ENCODE assay signal across 16 cellular contexts in genomic region chr5:79202076-79202475, GRCh38. TPM values are rescaled to one million over a fixed set of nuclear protein-coding genes. Genes with fewer than 3 reads are reported as not detected.
DNase-seq lines count a peak whose midpoint lies in the region; ATAC-seq and TF ChIP-seq lines count a peak whose summit lies in the region.
"Had no signal": no experiment of that assay in that cellular context is flagged by ENCODE, and none has a peak within 500 bp of the region (broad histone marks: within the 10 kb centered on the region; RNA-seq: fewer than 3 reads in every experiment).

No MANE protein-coding gene starts in this region.

- intact Hi-C loops in cardiac septum (cut with DNase I), result no loop called here

- in situ Hi-C loops in astrocyte of the cerebellum (cut with HindIII; ENCODE audit: low sequenced_read_pairs), result no loop called here

- no peak for TF ChIP-seq CTCF in astrocyte of the cerebellum (IDR thresholded peaks at IDR 0.05; ENCODE audit: low read depth, low read length, missing control alignments)
- TF ChIP-seq CTCF in foreskin keratinocyte (conservative IDR thresholded peaks at IDR 0.05), result no peak

- H3K4me3 ChIP-seq in astrocyte of the cerebellum (ENCODE audit: low read depth, low read length), result no peak overlapping the region
- H3K4me3 ChIP-seq: cardiac muscle cell, skin epidermis had no signal

- peak overlapping the region; percentile 36 for H3K27ac ChIP-seq in foreskin keratinocyte
- H3K27ac ChIP-seq: cardiac muscle cell, skin epidermis had no signal

- no peaks in the 10 kb centered on the region for H3K27me3 ChIP-seq in foreskin keratinocyte
- H3K27me3 ChIP-seq: cardiac muscle cell had no signal

- H3K4me1 ChIP-seq in foreskin keratinocyte, result peaks cover 14% of the 10 kb centered on the region

- no peak for TF ChIP-seq POLR2A in erythroblast (IDR thresholded peaks at IDR 0.05; ENCODE audit: low read length)

- DNase-seq in A172 (ENCODE audit: low spot score) (peak; percentile 97), HT1080 (ENCODE audit: low read depth) (peak; percentile 67), astrocyte of the cerebellum (ENCODE audit: low read depth) (peak; percentile 9), foreskin keratinocyte (peak; percentile 60 to 84), erythroblast (lab: John Stamatoyannopoulos, UW) (no peak), SHP77 treated with DMSO at 0.1 percent for 48 hours (lab: John Stamatoyannopoulos, UW) (no peak), cardiac septum (ENCODE audit: low spot score) (no peak)
- DNase-seq: activated CD4-positive, alpha-beta memory T cell treated with anti-CD3 and anti-CD28 coated beads, Interleukin-2, amount 10 ng/mL, durations not matched to agents 7 days and 5 days; Calu3; MM.1S; NCI-H2081 treated with DMSO at 0.1 percent for 48 hours; NCI-H774; SIG-M5 had no signal

- ATAC-seq in foreskin keratinocyte, result peak; percentile 92
- ATAC-seq in GM19467 (IDR thresholded peaks at IDR 0.05; ENCODE audit: unreplicated experiment), result no peak

RNA-seq across cellular contexts. Expression of gene JMY, which starts 33.9 kb away (rescaled TPM):
- total RNA-seq in A172 (2014; rRNA removed; shearing (Covaris generic)), result 10.4 and 12.6 TPM in 2 replicates
- total RNA-seq in HT1080 (2014; rRNA removed; shearing (Covaris generic)), result 3.4 and 3.9 TPM in 2 replicates
- 3.2 and 5.0 TPM in 2 replicates for polyA plus RNA-seq in HT1080 (2015; cell fraction: cytosol; rRNA removed)
- polyA plus RNA-seq in HT1080 (2015; cell fraction: nucleus; rRNA removed), result 7.3 and 7.7 TPM in 2 replicates
- total RNA-seq in foreskin keratinocyte, result 5.2 and 5.8 TPM in 2 replicates
- polyA plus RNA-seq in foreskin keratinocyte, result 0.93 and 0.97 TPM in 2 replicates
- total RNA-seq in cardiac septum, result 10.3 TPM

Comparison
In these comparisons a context has a peak if more than half of its experiments do, and no peak if none do; other contexts are left out.
1. DNase-seq: peak in A172 (single experiment), HT1080 (single experiment), astrocyte of the cerebellum (single experiment) and foreskin keratinocyte (2 of 2); none in erythroblast (0 of 2), SHP77 treated with DMSO at 0.1 percent for 48 hours (single experiment) and cardiac septum (single experiment).